In the genomic region with DNA sequence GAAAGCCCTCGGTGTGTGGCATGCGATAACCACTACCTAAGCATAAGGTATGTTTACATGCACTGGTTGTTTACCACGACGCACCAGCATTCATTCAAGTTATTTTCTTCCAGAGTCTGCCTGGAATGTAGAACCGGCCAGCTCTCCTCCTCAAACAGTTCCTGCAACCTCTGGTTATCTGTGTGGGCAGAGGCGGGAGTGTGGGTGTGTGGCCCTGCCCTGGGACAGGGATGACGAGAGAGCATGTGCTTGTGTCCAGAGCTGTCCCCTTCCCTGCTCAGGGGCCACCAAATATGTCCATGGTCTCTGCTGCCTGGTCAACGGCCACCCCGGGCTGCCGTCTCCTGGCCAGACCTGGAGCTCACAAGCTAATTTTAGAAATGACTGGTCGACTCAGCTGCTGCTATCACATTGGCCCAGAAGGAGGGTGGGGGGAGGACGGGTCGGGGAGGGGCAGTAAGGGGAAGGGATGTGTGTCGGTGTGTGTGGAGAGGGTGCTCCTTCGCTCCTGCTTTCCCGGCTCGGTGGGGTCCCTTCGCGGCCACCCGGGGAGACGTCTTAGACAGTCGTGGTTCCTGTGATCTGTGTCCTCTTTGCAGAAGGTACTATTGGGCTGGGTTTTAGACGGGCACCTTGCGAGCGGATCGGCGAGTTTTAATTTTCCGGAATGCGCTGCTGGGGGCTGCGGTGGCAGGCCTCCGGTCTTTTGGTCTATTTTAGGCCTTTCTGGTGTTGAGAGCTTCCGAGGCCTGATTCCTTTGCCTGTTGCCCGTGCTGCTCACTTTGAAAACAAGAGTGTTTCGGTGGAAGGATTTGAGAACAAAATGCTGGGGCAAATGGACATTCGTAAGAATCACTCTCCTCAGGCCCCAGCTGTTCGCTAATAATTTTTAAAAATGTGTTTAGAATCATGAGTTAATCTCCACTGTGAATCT, we compare ENCODE assay signal across 15 cellular contexts. TPM values are rescaled to one million over a fixed set of nuclear protein-coding genes. Genes with fewer than 3 reads are reported as not detected.
DNase-seq lines count a peak whose midpoint lies in the region; ATAC-seq and TF ChIP-seq lines count a peak whose summit lies in the region.
"Had no signal": no experiment of that assay in that cellular context is flagged by ENCODE, and none has a peak within 500 bp of the region (broad histone marks: within the 10 kb centered on the region; RNA-seq: fewer than 3 reads in every experiment).

A gene with protein sequence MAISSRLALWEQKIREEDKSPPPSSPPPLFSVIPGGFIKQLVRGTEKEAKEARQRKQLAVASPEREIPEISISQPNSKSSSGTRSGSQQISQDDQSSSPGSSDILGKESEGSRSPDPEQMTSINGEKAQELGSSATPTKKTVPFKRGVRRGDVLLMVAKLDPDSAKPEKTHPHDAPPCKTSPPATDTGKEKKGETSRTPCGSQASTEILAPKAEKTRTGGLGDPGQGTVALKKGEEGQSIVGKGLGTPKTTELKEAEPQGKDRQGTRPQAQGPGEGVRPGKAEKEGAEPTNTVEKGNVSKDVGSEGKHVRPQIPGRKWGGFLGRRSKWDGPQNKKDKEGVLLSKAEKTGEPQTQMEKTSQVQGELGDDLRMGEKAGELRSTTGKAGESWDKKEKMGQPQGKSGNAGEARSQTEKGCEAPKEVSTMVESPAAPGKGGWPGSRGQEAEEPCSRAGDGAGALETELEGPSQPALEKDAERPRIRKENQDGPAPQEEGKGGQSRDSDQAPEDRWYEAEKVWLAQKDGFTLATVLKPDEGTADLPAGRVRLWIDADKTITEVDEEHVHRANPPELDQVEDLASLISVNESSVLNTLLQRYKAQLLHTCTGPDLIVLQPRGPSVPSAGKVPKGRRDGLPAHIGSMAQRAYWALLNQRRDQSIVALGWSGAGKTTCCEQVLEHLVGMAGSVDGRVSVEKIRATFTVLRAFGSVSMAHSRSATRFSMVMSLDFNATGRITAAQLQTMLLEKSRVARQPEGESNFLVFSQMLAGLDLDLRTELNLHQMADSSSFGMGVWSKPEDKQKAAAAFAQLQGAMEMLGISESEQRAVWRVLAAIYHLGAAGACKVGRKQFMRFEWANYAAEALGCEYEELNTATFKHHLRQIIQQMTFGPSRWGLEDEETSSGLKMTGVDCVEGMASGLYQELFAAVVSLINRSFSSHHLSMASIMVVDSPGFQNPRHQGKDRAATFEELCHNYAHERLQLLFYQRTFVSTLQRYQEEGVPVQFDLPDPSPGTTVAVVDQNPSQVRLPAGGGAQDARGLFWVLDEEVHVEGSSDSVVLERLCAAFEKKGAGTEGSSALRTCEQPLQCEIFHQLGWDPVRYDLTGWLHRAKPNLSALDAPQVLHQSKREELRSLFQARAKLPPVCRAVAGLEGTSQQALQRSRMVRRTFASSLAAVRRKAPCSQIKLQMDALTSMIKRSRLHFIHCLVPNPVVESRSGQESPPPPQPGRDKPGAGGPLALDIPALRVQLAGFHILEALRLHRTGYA (N-terminal part only) (plus strand): TSS at position 497 of the 935 bp plus-strand sequence. CDS start 18,905 bp downstream, outside the sequence.

- H3K36me3 ChIP-seq in heart right ventricle, result no peaks in the 10 kb centered on the region
- no peaks in the 10 kb centered on the region for H3K36me3 ChIP-seq in skeletal muscle satellite cell (ENCODE audit: insufficient read depth, low read length)
- no peaks in the 10 kb centered on the region for H3K36me3 ChIP-seq in transverse colon
- H3K36me3 ChIP-seq: breast epithelium had no signal

- H3K27me3 Mint-ChIP-seq in activated CD4-positive, alpha-beta T cell treated with anti-CD3 and anti-CD28 coated beads, Interleukin-2, amount 10 ng/mL, durations not matched to agents 24 days and 14 days, result no peaks in the 10 kb centered on the region

- H3K27ac Mint-ChIP-seq in activated CD4-positive, alpha-beta T cell treated with anti-CD3 and anti-CD28 coated beads, Interleukin-2, amount 10 ng/mL, durations not matched to agents 24 days and 14 days, result peak within 1 kb of the TSS; percentile 73
- H3K27ac Mint-ChIP-seq: immature natural killer cell had no signal

- H3K27ac ChIP-seq in heart right ventricle, result peak within 1 kb of the TSS; percentile 75 to 96 (median 89)
- no peak within 1 kb of the TSS for H3K27ac ChIP-seq in transverse colon
- H3K27ac ChIP-seq: breast epithelium had no signal

- no peak for TF ChIP-seq EP300 in transverse colon (IDR thresholded peaks at IDR 0.05; ENCODE audit: low read depth)

- no peaks in the 10 kb centered on the region for H3K9me3 ChIP-seq in heart right ventricle
- no peaks in the 10 kb centered on the region for H3K9me3 ChIP-seq in skeletal muscle satellite cell (replicated peaks; ENCODE audit: low read length)
- H3K9me3 ChIP-seq in transverse colon, result no peaks in the 10 kb centered on the region
- H3K9me3 ChIP-seq: breast epithelium had no signal

- peaks cover 12% of the 10 kb centered on the region for H3K36me3 Mint-ChIP-seq in activated CD4-positive, alpha-beta T cell treated with anti-CD3 and anti-CD28 coated beads, Interleukin-2, amount 10 ng/mL, durations not matched to agents 24 days and 14 days (ENCODE audit: low read depth)
- H3K36me3 Mint-ChIP-seq: immature natural killer cell had no signal

- H3K4me3 ChIP-seq in heart right ventricle (peak within 1 kb of the TSS; percentile 9 to 63 (median 51)), skeletal muscle satellite cell (ENCODE audit: low read length) (peak within 1 kb of the TSS; percentile 78), transverse colon (no peak within 1 kb of the TSS)
- H3K4me3 ChIP-seq: breast epithelium had no signal

- H3K4me1 ChIP-seq in heart right ventricle (peaks cover 0 to 26% (median 5%) of the 10 kb centered on the region in 9 donors), skeletal muscle satellite cell (ENCODE audit: control insufficient read depth, insufficient read depth, low read length) (peaks cover 43% of the 10 kb centered on the region), transverse colon (no peaks in the 10 kb centered on the region)
- H3K4me1 ChIP-seq: breast epithelium had no signal

- peak; percentile 90 to 96 (median 94) for ATAC-seq in heart right ventricle
- ATAC-seq: HCT116 had no signal

- in situ Hi-C loops in transverse colon (cut with MboI; ENCODE audit: low pct_ligation_motif_present in 1 of 4, low pct_unique_long_range_greater_than_20kb in 1 of 4, low sequenced_read_pairs in 3 of 4), result no loop called here

- no peak for TF ChIP-seq POLR2A in transverse colon (IDR thresholded peaks at IDR 0.05)

- no peak within 1 kb of the TSS for H3K4me3 Mint-ChIP-seq in activated CD4-positive, alpha-beta T cell treated with anti-CD3 and anti-CD28 coated beads, Interleukin-2, amount 10 ng/mL, durations not matched to agents 24 days and 14 days

- H3K9me3 Mint-ChIP-seq in activated CD4-positive, alpha-beta T cell treated with anti-CD3 and anti-CD28 coated beads, Interleukin-2, amount 10 ng/mL, durations not matched to agents 24 days and 14 days, result peaks cover 11% of the 10 kb centered on the region
- H3K9me3 Mint-ChIP-seq: immature natural killer cell had no signal

- H3K9ac ChIP-seq in skeletal muscle satellite cell (ENCODE audit: low read depth, low read length), result peak within 1 kb of the TSS; percentile 95

- peaks cover 0 to 3% (median 0%) of the 10 kb centered on the region in 7 donors for H3K27me3 ChIP-seq in heart right ventricle
- no peaks in the 10 kb centered on the region for H3K27me3 ChIP-seq in skeletal muscle satellite cell (ENCODE audit: control insufficient read depth, insufficient read depth, low read length)
- H3K27me3 ChIP-seq in transverse colon, result peaks cover 5% of the 10 kb centered on the region

- 38 to 49% methylated on average over 35 to 36 of the region's 36 CpGs for WGBS in heart right ventricle, 2 donors
- WGBS in transverse colon (ENCODE audit: low coverage in 1 of 2), 2 donors, result 89 to 90% methylated on average over 5 to 36 of the region's 36 CpGs

- intact Hi-C loops in activated CD4-positive, alpha-beta T cell treated with anti-CD3 and anti-CD28 coated beads, Interleukin-2, amount 10 ng/mL, durations not matched to agents 24 days and 14 days (cut with micrococcal nuclease), result loop anchor here (10.0 kb wide), 1 partner anchor 667 kb away; no protein-coding TSS in a partner anchor
- intact Hi-C loops in heart right ventricle (cut with DNase I), result no loop called here
- intact Hi-C loops in transverse colon (cut with DNase I; ENCODE audit: low total_unique reads), result no loop called here

- peak within 1 kb of the TSS; percentile 97 for H3K4me2 ChIP-seq in skeletal muscle satellite cell (ENCODE audit: low read length)

- CTCF ChIA-PET in GM10248 (lab: Yijun Ruan, JAX), result no interaction called here

- no peak for TF ChIP-seq CTCF in heart right ventricle (IDR thresholded peaks at IDR 0.05)
- no peak for TF ChIP-seq CTCF in transverse colon (IDR thresholded peaks at IDR 0.05)
- no peak for TF ChIP-seq CTCF in GM10248 (IDR thresholded peaks at IDR 0.05; ENCODE audit: control extremely low read depth, extremely low read depth, low read depth, missing control alignments)

- no peak for DNase-seq in activated CD4-positive, alpha-beta T cell treated with anti-CD3 and anti-CD28 coated beads, Interleukin-2, amount 10 ng/mL, durations not matched to agents 24 days and 14 days
- no peak for DNase-seq in activated CD4-positive, alpha-beta T cell treated with anti-CD3 and anti-CD28 coated beads, Interleukin-2, amount 50 U/mL, for 1 hour
- DNase-seq in OCI-M2 (lab: John Stamatoyannopoulos, UW; ENCODE audit: unreplicated experiment), result peak; percentile 17
- peak; percentile 70 to 84 for DNase-seq in heart right ventricle
- no peak for DNase-seq in transverse colon
- DNase-seq in NCI-H2227 treated with DMSO at 0.1 percent for 48 hours (lab: John Stamatoyannopoulos, UW), result no peak
- DNase-seq in GM10248 (ENCODE audit: extremely low spot score), result no peak
- DNase-seq: COR-L47; effector memory CD4-positive, alpha-beta T cell; foreskin fibroblast; immature natural killer cell had no signal

- POLR2A ChIA-PET in GM10248 (lab: Yijun Ruan, JAX), result interaction anchor here (0.6 kb wide), 1 partner anchor 280 kb away, joined by 3 read pairs; no protein-coding TSS in a partner anchor

- H3K4me1 Mint-ChIP-seq in activated CD4-positive, alpha-beta T cell treated with anti-CD3 and anti-CD28 coated beads, Interleukin-2, amount 10 ng/mL, durations not matched to agents 24 days and 14 days, result peaks cover 46% of the 10 kb centered on the region

RNA-seq across cellular contexts. Expression of the gene that starts here (rescaled TPM):
- 0.40 and 0.49 TPM in 2 replicates for total RNA-seq in activated CD4-positive, alpha-beta T cell treated with anti-CD3 and anti-CD28 coated beads, Interleukin-2, amount 10 ng/mL, durations not matched to agents 24 days and 14 days
- total RNA-seq in heart right ventricle, result 100 to 1,000 TPM; 124 to 407 (median 234) TPM
- 100 to 1,000 TPM; 111 to 184 TPM for polyA plus RNA-seq in heart right ventricle
- total RNA-seq in skeletal muscle satellite cell (2012; rRNA removed), result 0.25 and 2.8 TPM in 2 replicates
- total RNA-seq in transverse colon, result under 1 TPM in 1 of 4 donors, not detected in 3; 0.27 TPM
- total RNA-seq: pulmonary artery endothelial cell had no signal
- polyA plus RNA-seq: immature natural killer cell had no signal

Comparison
In these comparisons a context has a peak if more than half of its experiments do, and no peak if none do; other contexts are left out.
1. RNA of the gene that starts here (total RNA-seq): 124 to 407 TPM in heart right ventricle; 0.40 to 0.49 TPM in activated CD4-positive, alpha-beta T cell treated with anti-CD3 and anti-CD28 coated beads, Interleukin-2, amount 10 ng/mL, durations not matched to agents 24 days and 14 days and 0.27 TPM in transverse colon; every median in the first group is over 10 times any median in the second.
2. DNase-seq: peak in OCI-M2 (single experiment) and heart right ventricle (2 of 2); none in activated CD4-positive, alpha-beta T cell treated with anti-CD3 and anti-CD28 coated beads, Interleukin-2, amount 10 ng/mL, durations not matched to agents 24 days and 14 days (single experiment), activated CD4-positive, alpha-beta T cell treated with anti-CD3 and anti-CD28 coated beads, Interleukin-2, amount 50 U/mL, for 1 hour (single experiment), transverse colon (single experiment), NCI-H2227 treated with DMSO at 0.1 percent for 48 hours (single experiment) and GM10248 (single experiment).
3. H3K27ac ChIP-seq: peak in heart right ventricle (10 of 10); none in transverse colon (0 of 4).
4. H3K4me3 ChIP-seq: peak in heart right ventricle (10 of 10) and skeletal muscle satellite cell (single experiment); none in transverse colon (0 of 4).